ENCODE assay signal across 1 cellular context in the genomic region with DNA sequence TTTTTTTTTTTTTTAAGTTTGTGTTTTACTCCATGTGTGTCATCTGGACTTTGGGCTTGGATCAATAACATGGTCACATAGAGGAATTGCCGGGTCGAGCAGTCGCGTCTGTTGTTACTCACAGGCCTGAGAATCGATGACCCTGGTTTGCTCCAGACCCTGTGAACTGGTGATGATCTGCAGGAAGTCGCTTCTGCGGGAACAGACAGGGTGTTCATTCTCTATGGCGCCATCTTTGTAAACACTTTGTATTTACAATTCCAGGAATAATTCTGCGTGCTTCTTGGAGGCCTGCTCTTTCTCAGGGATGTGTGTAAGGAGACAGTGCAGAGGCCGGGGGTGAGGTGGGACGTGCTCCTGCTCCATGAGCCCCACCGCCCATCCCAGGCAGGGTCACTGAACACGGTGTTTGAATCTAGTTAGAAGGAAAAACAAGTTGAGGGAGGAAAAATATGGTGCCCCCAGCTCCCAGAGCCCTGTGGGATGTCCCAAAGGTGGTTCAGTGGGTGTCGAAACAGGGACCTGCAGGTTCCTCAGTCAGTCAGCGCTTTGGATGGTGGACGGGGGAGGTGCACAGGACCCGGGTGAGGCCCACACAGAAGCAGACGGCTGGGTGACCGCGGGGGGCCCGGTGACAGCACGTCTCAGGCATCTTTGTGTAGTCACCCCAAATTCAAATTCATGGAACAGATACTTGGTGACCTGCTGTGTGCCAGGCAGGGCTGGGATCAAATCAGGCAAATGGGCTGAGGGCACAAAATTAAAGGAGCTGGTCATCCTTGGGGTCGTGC.
A peak's percentile ranks its signal among the peaks of the same experiment; 100 is the strongest.
TF ChIP-seq lines count a peak whose summit lies in the region.

No MANE protein-coding gene starts in this region.

TF ChIP-seq in HepG2, 621 proteins besides CTCF, POLR2A, EP300 and RAD21 (continued from another document and continues in another):
- TF ChIP-seq SNAPC5 (CRISPR knock-in tag; IDR thresholded peaks at IDR 0.05; ENCODE audit: borderline replicate concordance), result peak; percentile 49; the same call in 1 of the 2 replicates
- no peak for TF ChIP-seq ZNF367 (CRISPR knock-in tag; IDR thresholded peaks at IDR 0.05; ENCODE audit: borderline replicate concordance)
- peak; percentile 98 for TF ChIP-seq PHF21A (CRISPR knock-in tag; IDR thresholded peaks at IDR 0.05)
- TF ChIP-seq ZNF549 (CRISPR knock-in tag; IDR thresholded peaks at IDR 0.05), result no peak
- TF ChIP-seq HOXA3 (CRISPR knock-in tag; IDR thresholded peaks at IDR 0.05), result peak; percentile 91
- TF ChIP-seq ZNF589 (CRISPR knock-in tag; conservative IDR thresholded peaks at IDR 0.05), result peak; percentile 41; the same call in 1 of the 2 replicates
- 0 out of 2 replicates have a peak, but pooled peaks have one; percentile 33 for TF ChIP-seq NFKBIZ (CRISPR knock-in tag; IDR thresholded peaks at IDR 0.05)
- TF ChIP-seq RCOR2 (CRISPR knock-in tag; IDR thresholded peaks at IDR 0.05), result peak; percentile 58; the same call in 1 of the 2 replicates
- no peak for TF ChIP-seq ZNF20 (CRISPR knock-in tag; IDR thresholded peaks at IDR 0.05)
- TF ChIP-seq ZNF136 (CRISPR knock-in tag; IDR thresholded peaks at IDR 0.05; ENCODE audit: low read depth), result peak; percentile 74; the same call in 1 of the 2 replicates
- TF ChIP-seq MIER3 (CRISPR knock-in tag; IDR thresholded peaks at IDR 0.05; ENCODE audit: borderline replicate concordance), result peak; percentile 94; the same call in 1 of the 2 replicates
- TF ChIP-seq ZNF792 (CRISPR knock-in tag; IDR thresholded peaks at IDR 0.05), result 0 out of 2 replicates have a peak, but pooled peaks have one; percentile 26
- TF ChIP-seq MAF1 (CRISPR knock-in tag; IDR thresholded peaks at IDR 0.05; ENCODE audit: borderline replicate concordance), result no peak
- peak; percentile 90; the same call in 1 of the 2 replicates for TF ChIP-seq MTA1 (CRISPR knock-in tag; IDR thresholded peaks at IDR 0.05; ENCODE audit: borderline replicate concordance)
- TF ChIP-seq NFYB (CRISPR knock-in tag; IDR thresholded peaks at IDR 0.05), result 0 out of 2 replicates have a peak, but pooled peaks have one; percentile 32
- peak; percentile 84 for TF ChIP-seq TBL1XR1 (IDR thresholded peaks at IDR 0.05; ENCODE audit: borderline replicate concordance, low read length, partially characterized antibody)
- TF ChIP-seq ZIK1 (CRISPR knock-in tag; IDR thresholded peaks at IDR 0.05; ENCODE audit: borderline replicate concordance, low read depth), result no peak
- TF ChIP-seq FOXK2 (IDR thresholded peaks at IDR 0.05), result peak; percentile 90
- TF ChIP-seq RXRB (CRISPR knock-in tag; IDR thresholded peaks at IDR 0.05; ENCODE audit: borderline replicate concordance), result peak; percentile 94
- peak; percentile 82 for TF ChIP-seq ERF (CRISPR knock-in tag; IDR thresholded peaks at IDR 0.05)
- TF ChIP-seq REST (IDR thresholded peaks at IDR 0.05; ENCODE audit: borderline replicate concordance in 1 of 2, low read depth in 1 of 2, low read length in 2 of 2), result peak in 1 of 2 experiments; percentile 7; a peak in 1 of 4 replicates
- peak; percentile 62 for TF ChIP-seq SP5 (CRISPR knock-in tag; IDR thresholded peaks at IDR 0.05; ENCODE audit: borderline replicate concordance, low read depth)
- TF ChIP-seq NR2F2 (IDR thresholded peaks at IDR 0.05; ENCODE audit: borderline replicate concordance, low read depth), result peak; percentile 83
- TF ChIP-seq, protein P1, sequence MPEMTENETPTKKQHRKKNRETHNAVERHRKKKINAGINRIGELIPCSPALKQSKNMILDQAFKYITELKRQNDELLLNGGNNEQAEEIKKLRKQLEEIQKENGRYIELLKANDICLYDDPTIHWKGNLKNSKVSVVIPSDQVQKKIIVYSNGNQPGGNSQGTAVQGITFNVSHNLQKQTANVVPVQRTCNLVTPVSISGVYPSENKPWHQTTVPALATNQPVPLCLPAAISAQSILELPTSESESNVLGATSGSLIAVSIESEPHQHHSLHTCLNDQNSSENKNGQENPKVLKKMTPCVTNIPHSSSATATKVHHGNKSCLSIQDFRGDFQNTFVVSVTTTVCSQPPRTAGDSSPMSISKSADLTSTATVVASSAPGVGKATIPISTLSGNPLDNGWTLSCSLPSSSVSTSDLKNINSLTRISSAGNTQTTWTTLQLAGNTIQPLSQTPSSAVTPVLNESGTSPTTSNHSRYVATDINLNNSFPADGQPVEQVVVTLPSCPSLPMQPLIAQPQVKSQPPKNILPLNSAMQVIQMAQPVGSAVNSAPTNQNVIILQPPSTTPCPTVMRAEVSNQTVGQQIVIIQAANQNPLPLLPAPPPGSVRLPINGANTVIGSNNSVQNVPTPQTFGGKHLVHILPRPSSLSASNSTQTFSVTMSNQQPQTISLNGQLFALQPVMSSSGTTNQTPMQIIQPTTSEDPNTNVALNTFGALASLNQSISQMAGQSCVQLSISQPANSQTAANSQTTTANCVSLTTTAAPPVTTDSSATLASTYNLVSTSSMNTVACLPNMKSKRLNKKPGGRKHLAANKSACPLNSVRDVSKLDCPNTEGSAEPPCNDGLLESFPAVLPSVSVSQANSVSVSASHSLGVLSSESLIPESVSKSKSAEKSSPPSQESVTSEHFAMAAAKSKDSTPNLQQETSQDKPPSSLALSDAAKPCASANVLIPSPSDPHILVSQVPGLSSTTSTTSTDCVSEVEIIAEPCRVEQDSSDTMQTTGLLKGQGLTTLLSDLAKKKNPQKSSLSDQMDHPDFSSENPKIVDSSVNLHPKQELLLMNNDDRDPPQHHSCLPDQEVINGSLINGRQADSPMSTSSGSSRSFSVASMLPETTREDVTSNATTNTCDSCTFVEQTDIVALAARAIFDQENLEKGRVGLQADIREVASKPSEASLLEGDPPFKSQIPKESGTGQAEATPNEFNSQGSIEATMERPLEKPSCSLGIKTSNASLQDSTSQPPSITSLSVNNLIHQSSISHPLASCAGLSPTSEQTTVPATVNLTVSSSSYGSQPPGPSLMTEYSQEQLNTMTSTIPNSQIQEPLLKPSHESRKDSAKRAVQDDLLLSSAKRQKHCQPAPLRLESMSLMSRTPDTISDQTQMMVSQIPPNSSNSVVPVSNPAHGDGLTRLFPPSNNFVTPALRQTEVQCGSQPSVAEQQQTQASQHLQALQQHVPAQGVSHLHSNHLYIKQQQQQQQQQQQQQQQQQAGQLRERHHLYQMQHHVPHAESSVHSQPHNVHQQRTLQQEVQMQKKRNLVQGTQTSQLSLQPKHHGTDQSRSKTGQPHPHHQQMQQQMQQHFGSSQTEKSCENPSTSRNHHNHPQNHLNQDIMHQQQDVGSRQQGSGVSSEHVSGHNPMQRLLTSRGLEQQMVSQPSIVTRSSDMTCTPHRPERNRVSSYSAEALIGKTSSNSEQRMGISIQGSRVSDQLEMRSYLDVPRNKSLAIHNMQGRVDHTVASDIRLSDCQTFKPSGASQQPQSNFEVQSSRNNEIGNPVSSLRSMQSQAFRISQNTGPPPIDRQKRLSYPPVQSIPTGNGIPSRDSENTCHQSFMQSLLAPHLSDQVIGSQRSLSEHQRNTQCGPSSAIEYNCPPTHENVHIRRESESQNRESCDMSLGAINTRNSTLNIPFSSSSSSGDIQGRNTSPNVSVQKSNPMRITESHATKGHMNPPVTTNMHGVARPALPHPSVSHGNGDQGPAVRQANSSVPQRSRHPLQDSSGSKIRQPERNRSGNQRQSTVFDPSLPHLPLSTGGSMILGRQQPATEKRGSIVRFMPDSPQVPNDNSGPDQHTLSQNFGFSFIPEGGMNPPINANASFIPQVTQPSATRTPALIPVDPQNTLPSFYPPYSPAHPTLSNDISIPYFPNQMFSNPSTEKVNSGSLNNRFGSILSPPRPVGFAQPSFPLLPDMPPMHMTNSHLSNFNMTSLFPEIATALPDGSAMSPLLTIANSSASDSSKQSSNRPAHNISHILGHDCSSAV (CRISPR knock-in tag; IDR thresholded peaks at IDR 0.05; ENCODE audit: borderline replicate concordance), result 0 out of 2 replicates have a peak, but pooled peaks have one; percentile 45
- TF ChIP-seq, protein P2, sequence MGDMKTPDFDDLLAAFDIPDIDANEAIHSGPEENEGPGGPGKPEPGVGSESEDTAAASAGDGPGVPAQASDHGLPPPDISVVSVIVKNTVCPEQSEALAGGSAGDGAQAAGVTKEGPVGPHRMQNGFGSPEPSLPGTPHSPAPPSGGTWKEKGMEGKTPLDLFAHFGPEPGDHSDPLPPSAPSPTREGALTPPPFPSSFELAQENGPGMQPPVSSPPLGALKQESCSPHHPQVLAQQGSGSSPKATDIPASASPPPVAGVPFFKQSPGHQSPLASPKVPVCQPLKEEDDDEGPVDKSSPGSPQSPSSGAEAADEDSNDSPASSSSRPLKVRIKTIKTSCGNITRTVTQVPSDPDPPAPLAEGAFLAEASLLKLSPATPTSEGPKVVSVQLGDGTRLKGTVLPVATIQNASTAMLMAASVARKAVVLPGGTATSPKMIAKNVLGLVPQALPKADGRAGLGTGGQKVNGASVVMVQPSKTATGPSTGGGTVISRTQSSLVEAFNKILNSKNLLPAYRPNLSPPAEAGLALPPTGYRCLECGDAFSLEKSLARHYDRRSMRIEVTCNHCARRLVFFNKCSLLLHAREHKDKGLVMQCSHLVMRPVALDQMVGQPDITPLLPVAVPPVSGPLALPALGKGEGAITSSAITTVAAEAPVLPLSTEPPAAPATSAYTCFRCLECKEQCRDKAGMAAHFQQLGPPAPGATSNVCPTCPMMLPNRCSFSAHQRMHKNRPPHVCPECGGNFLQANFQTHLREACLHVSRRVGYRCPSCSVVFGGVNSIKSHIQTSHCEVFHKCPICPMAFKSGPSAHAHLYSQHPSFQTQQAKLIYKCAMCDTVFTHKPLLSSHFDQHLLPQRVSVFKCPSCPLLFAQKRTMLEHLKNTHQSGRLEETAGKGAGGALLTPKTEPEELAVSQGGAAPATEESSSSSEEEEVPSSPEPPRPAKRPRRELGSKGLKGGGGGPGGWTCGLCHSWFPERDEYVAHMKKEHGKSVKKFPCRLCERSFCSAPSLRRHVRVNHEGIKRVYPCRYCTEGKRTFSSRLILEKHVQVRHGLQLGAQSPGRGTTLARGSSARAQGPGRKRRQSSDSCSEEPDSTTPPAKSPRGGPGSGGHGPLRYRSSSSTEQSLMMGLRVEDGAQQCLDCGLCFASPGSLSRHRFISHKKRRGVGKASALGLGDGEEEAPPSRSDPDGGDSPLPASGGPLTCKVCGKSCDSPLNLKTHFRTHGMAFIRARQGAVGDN (CRISPR knock-in tag; IDR thresholded peaks at IDR 0.05), result peak; percentile 79
- peak; percentile 95 for TF ChIP-seq ZNF264 (CRISPR knock-in tag; IDR thresholded peaks at IDR 0.05)
- TF ChIP-seq, protein P3, sequence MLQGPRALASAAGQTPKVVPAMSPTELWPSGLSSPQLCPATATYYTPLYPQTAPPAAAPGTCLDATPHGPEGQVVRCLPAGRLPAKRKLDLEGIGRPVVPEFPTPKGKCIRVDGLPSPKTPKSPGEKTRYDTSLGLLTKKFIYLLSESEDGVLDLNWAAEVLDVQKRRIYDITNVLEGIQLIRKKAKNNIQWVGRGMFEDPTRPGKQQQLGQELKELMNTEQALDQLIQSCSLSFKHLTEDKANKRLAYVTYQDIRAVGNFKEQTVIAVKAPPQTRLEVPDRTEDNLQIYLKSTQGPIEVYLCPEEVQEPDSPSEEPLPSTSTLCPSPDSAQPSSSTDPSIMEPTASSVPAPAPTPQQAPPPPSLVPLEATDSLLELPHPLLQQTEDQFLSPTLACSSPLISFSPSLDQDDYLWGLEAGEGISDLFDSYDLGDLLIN (CRISPR knock-in tag; IDR thresholded peaks at IDR 0.05; ENCODE audit: borderline replicate concordance), result no peak
- peak; percentile 62 for TF ChIP-seq KDM2A (CRISPR knock-in tag; IDR thresholded peaks at IDR 0.05; ENCODE audit: borderline replicate concordance, low read depth)
- TF ChIP-seq ZMAT3 (CRISPR knock-in tag; conservative IDR thresholded peaks at IDR 0.05), result peak; percentile 76; the same call in 1 of the 2 replicates
- 0 out of 2 replicates have a peak, but pooled peaks have one; percentile 14 for TF ChIP-seq JUN (CRISPR knock-in tag; IDR thresholded peaks at IDR 0.05)
- TF ChIP-seq KLF12 (CRISPR knock-in tag; IDR thresholded peaks at IDR 0.05; ENCODE audit: borderline replicate concordance), result peak; percentile 73; the same call in 1 of the 2 replicates
- peak in 1 of 2 experiments; percentile 65; a peak in 1 of 4 replicates for TF ChIP-seq HMGXB4 (CRISPR knock-in tag; IDR thresholded peaks at IDR 0.05; ENCODE audit: borderline replicate concordance in 1 of 2, low read depth in 1 of 2)
- TF ChIP-seq ATF5 (CRISPR knock-in tag; IDR thresholded peaks at IDR 0.05; ENCODE audit: low read depth), result no peak
- TF ChIP-seq TARDBP (CRISPR knock-in tag; IDR thresholded peaks at IDR 0.05), result peak; percentile 83
